Comparison of ENCODE assay signal across 9 cellular contexts in genomic region chr4:76897522-76898384, GRCh38. TPM values are rescaled to one million over a fixed set of nuclear protein-coding genes. Genes with fewer than 3 reads are reported as not detected.
DNase-seq lines count a peak whose midpoint lies in the region; ATAC-seq, FAIRE-seq and TF ChIP-seq lines count a peak whose summit lies in the region.
"Had no signal": no experiment of that assay in that cellular context is flagged by ENCODE, and none has a peak within 500 bp of the region (broad histone marks: within the 10 kb centered on the region; RNA-seq: fewer than 3 reads in every experiment).

SOWAHB (minus strand) TSS chr4:76898144; CDS start chr4:76897849, 295 bp downstream.

- intact Hi-C loops in mucosa of descending colon (cut with DNase I, micrococcal nuclease), result no loop called here
- intact Hi-C loops in thyroid gland (cut with DNase I), result no loop called here

- TF ChIP-seq CTCF in mucosa of descending colon (IDR thresholded peaks at IDR 0.05), result no peak
- TF ChIP-seq CTCF in thyroid gland (IDR thresholded peaks at IDR 0.05), result no peak

- H3K27ac ChIP-seq in thyroid gland, result peak within 1 kb of the TSS; percentile 68 to 91 (median 81)

- no peaks in the 10 kb centered on the region for H3K9me3 ChIP-seq in mucosa of descending colon
- H3K9me3 ChIP-seq in thyroid gland, result no peaks in the 10 kb centered on the region

- peak; percentile 32 for DNase-seq in activated CD4-positive, alpha-beta T cell treated with anti-CD3 and anti-CD28 coated beads, Interleukin-2, amount 50 U/mL, for 1 hour
- DNase-seq in effector CD8-positive, alpha-beta T cell (lab: John Stamatoyannopoulos, UW), result peak; percentile 6
- DNase-seq in mucosa of descending colon, result peak; percentile 91 to 93 (median 92)
- DNase-seq in thyroid gland, result peak; percentile 94 to 95
- no peak for DNase-seq in H54 (ENCODE audit: insufficient read length, low spot score)
- no peak for DNase-seq in mesenteric fat pad (ENCODE audit: low spot score)

- H3K36me3 ChIP-seq in mucosa of descending colon (ENCODE audit: low read depth), result no peaks in the 10 kb centered on the region
- H3K36me3 ChIP-seq in thyroid gland, result no peaks in the 10 kb centered on the region

- no peak for TF ChIP-seq RAD21 in Ishikawa (IDR thresholded peaks at IDR 0.05; ENCODE audit: low read depth)

- FAIRE-seq in H54 (lab: Jason Lieb, UNC), result no peak

- H3K4me3 ChIP-seq in mucosa of descending colon (peak within 1 kb of the TSS; percentile 47), thyroid gland (replicated peaks in 1 of 3) (peak within 1 kb of the TSS; percentile 63 to 71 (median 68))

- ATAC-seq in GM18511 (IDR thresholded peaks at IDR 0.05; ENCODE audit: unreplicated experiment) (peak; percentile 60), mucosa of descending colon (peak; percentile 90)

- WGBS in thyroid gland, 2 donors, result 2 to 3% methylated on average over 13 to 24 of the region's 79 CpGs

- H3K4me1 ChIP-seq in mucosa of descending colon (ENCODE audit: low read depth) (peaks cover 20% of the 10 kb centered on the region), thyroid gland (peaks cover 6 to 18% of the 10 kb centered on the region in 2 donors)

- no peaks in the 10 kb centered on the region for H3K27me3 ChIP-seq in thyroid gland

- TF ChIP-seq EP300 in Ishikawa (IDR thresholded peaks at IDR 0.05; ENCODE audit: borderline replicate concordance), result no peak

- peak in 1 of 2 donors; percentile 91 for TF ChIP-seq POLR2A in thyroid gland (IDR thresholded peaks at IDR 0.05)
- no peak for TF ChIP-seq POLR2A in H54 (IDR thresholded peaks at IDR 0.05; ENCODE audit: low read depth, low read length)

TF ChIP-seq in Ishikawa, 13 proteins besides CTCF, POLR2A, EP300 and RAD21:
- TF ChIP-seq NFIC (IDR thresholded peaks at IDR 0.05) (no peak), TAF1 (IDR thresholded peaks at IDR 0.05; ENCODE audit: low read depth) (peak; percentile 38; the same call in 1 of the 2 replicates), USF1 (IDR thresholded peaks at IDR 0.05) (no peak), FOXM1 (IDR thresholded peaks at IDR 0.05; ENCODE audit: borderline replicate concordance, low read depth) (no peak), TCF12 (IDR thresholded peaks at IDR 0.05; ENCODE audit: low read depth) (no peak), YY1 (IDR thresholded peaks at IDR 0.05; ENCODE audit: low read depth) (0 out of 2 replicates have a peak, but pooled peaks have one; percentile 33), CREB1 (IDR thresholded peaks at IDR 0.05; ENCODE audit: low read depth) (no peak), CEBPB (IDR thresholded peaks at IDR 0.05) (no peak), MAX (IDR thresholded peaks at IDR 0.05) (peak; percentile 17; the same call in 1 of the 2 replicates), ZBTB7A (IDR thresholded peaks at IDR 0.05; ENCODE audit: low read depth) (0 out of 2 replicates have a peak, but pooled peaks have one; percentile 29), TEAD4 (IDR thresholded peaks at IDR 0.05) (no peak), EGR1 (IDR thresholded peaks at IDR 0.05) (no peak), REST (IDR thresholded peaks at IDR 0.05; ENCODE audit: low read depth) (no peak)

RNA-seq across cellular contexts. Expression of gene SOWAHB, which starts in this region (rescaled TPM):
- total RNA-seq in mucosa of descending colon, result 10 to 100 TPM in 2 of 3 donors, 1 to 10 TPM in 1; 8.6 to 27.0 (median 24.8) TPM
- total RNA-seq in thyroid gland, result 1 to 10 TPM; 5.1 to 8.2 (median 6.9) TPM
- not detected for total RNA-seq in mesenteric fat pad
- total RNA-seq: subcutaneous adipose tissue had no signal

Comparison
In these comparisons a context has a peak if more than half of its experiments do, and no peak if none do; other contexts are left out.
1. DNase-seq: peak in activated CD4-positive, alpha-beta T cell treated with anti-CD3 and anti-CD28 coated beads, Interleukin-2, amount 50 U/mL, for 1 hour (single experiment), effector CD8-positive, alpha-beta T cell (single experiment), mucosa of descending colon (3 of 3) and thyroid gland (2 of 2); none in H54 (single experiment) and mesenteric fat pad (single experiment).